In genomic region chr1:94886361-94886760, GRCh38 we compare ENCODE assay signal across 24 cellular contexts.
"Had no signal": no experiment of that assay in that cellular context is flagged by ENCODE, and none has a peak within 500 bp of the region (broad histone marks: within the 10 kb centered on the region; RNA-seq: fewer than 3 reads in every experiment).

No MANE protein-coding gene starts in this region.

- ATAC-seq: left lobe of liver; natural killer cell; stimulated activated effector memory CD8-positive, alpha-beta T cell treated with anti-CD3 and anti-CD28 coated beads, Interleukin-12 subunit alpha, Interleukin-12 subunit beta, amount 100 ng/mL, for 72 hours had no signal

- H3K27ac Mint-ChIP-seq: activated naive CD8-positive, alpha-beta T cell; activated T-cell treated with anti-CD3 and anti-CD28 coated beads, Interleukin-2, amount 50 U/mL, for 24 hours; activated T-helper 2 cell treated with anti-CD3 and anti-CD28 coated beads, Interferon-gamma antibody, Interleukin-2, Interleukin-4, amounts not matched to agents 10 μg/mL and 5 μg/mL and 100 μg/mL, durations not matched to agents 14 hours and 24 hours and 36 hours; natural killer cell; stimulated activated effector memory CD8-positive, alpha-beta T cell treated with anti-CD3 and anti-CD28 coated beads, Interleukin-12 subunit alpha, Interleukin-12 subunit beta, amount 100 ng/mL, for 72 hours had no signal

- H3K4me3 Mint-ChIP-seq: activated naive CD8-positive, alpha-beta T cell; activated T-cell treated with anti-CD3 and anti-CD28 coated beads, Interleukin-2, amount 50 U/mL, for 24 hours; natural killer cell; stimulated activated effector memory CD8-positive, alpha-beta T cell treated with anti-CD3 and anti-CD28 coated beads, Interleukin-12 subunit alpha, Interleukin-12 subunit beta, amount 100 ng/mL, for 72 hours had no signal

- H3K36me3 ChIP-seq: adrenal gland, breast epithelium, right lobe of liver had no signal

- H3K27me3 ChIP-seq: adrenal gland, ascending aorta, breast epithelium, heart left ventricle, right lobe of liver, testis, upper lobe of left lung had no signal

- FAIRE-seq: small intestine, TTC549 had no signal

- DNase-seq: activated CD8-positive, alpha-beta memory T cell treated with anti-CD3 and anti-CD28 coated beads for 24 hours; activated CD8-positive, alpha-beta memory T cell treated with anti-CD3 and anti-CD28 coated beads, Interleukin-2, amount 50 U/mL, for 4 hours; activated naive CD4-positive, alpha-beta T cell; activated T-cell treated with anti-CD3 and anti-CD28 coated beads, Interleukin-2, amount 50 U/mL, for 24 hours; adrenal gland; cortex of kidney; heart left ventricle; natural killer cell; nucleus accumbens; right lobe of liver; small intestine; stimulated activated CD4-positive, alpha-beta T cell treated with anti-CD3 and anti-CD28 coated beads, Interleukin-2, amount 100 ng/mL, for 24 hours; T-helper 1 cell; testis; upper lobe of left lung had no signal

- H3K27me3 Mint-ChIP-seq: activated naive CD8-positive, alpha-beta T cell; activated T-cell treated with anti-CD3 and anti-CD28 coated beads, Interleukin-2, amount 50 U/mL, for 24 hours had no signal

- H3K36me3 Mint-ChIP-seq: activated naive CD8-positive, alpha-beta T cell; natural killer cell; stimulated activated effector memory CD8-positive, alpha-beta T cell treated with anti-CD3 and anti-CD28 coated beads, Interleukin-12 subunit alpha, Interleukin-12 subunit beta, amount 100 ng/mL, for 72 hours had no signal

- H3K9me3 Mint-ChIP-seq: activated T-cell treated with anti-CD3 and anti-CD28 coated beads, Interleukin-2, amount 50 U/mL, for 24 hours; activated T-helper 2 cell treated with anti-CD3 and anti-CD28 coated beads, Interferon-gamma antibody, Interleukin-2, Interleukin-4, amounts not matched to agents 10 μg/mL and 5 μg/mL and 100 μg/mL, durations not matched to agents 14 hours and 24 hours and 36 hours; natural killer cell; stimulated activated effector memory CD8-positive, alpha-beta T cell treated with anti-CD3 and anti-CD28 coated beads, Interleukin-12 subunit alpha, Interleukin-12 subunit beta, amount 100 ng/mL, for 72 hours had no signal

- H3K27ac ChIP-seq: adrenal gland, epithelial cell of prostate, heart left ventricle, right lobe of liver, testis, upper lobe of left lung had no signal

- H3K4me3 ChIP-seq: adrenal gland, ascending aorta, breast epithelium, heart left ventricle, lung, right lobe of liver, testis, upper lobe of left lung had no signal

- H3K9me3 ChIP-seq: adrenal gland, ascending aorta, breast epithelium, heart left ventricle, right lobe of liver, testis, upper lobe of left lung had no signal
